Comparison of ENCODE assay signal across 2 cellular contexts in genomic region chr5:3778000-3778570, GRCh38.
TF ChIP-seq lines count a peak whose summit lies in the region.

No MANE protein-coding gene starts in this region.

TF ChIP-seq in IMR-90, 13 proteins besides CTCF, POLR2A, EP300 and RAD21:
- TF ChIP-seq CEBPB (IDR thresholded peaks at IDR 0.05; ENCODE audit: low read depth, low read length) (peak; percentile 38; the same call in 1 of the 2 replicates), USF2 (IDR thresholded peaks at IDR 0.05; ENCODE audit: low read depth, low read length) (no peak), BHLHE40 (IDR thresholded peaks at IDR 0.05; ENCODE audit: low read depth, low read length) (no peak)

TF ChIP-seq in H1, 55 proteins besides CTCF, POLR2A, EP300 and RAD21:
- TF ChIP-seq BCL11A (IDR thresholded peaks at IDR 0.05; ENCODE audit: low read depth in 2 of 2, low read length in 2 of 2): no peak
- TF ChIP-seq CEBPB (IDR thresholded peaks at IDR 0.05; ENCODE audit: low read depth, low read length): peak; percentile 83
